Comparison of ENCODE assay signal across 22 cellular contexts in the genomic region with DNA sequence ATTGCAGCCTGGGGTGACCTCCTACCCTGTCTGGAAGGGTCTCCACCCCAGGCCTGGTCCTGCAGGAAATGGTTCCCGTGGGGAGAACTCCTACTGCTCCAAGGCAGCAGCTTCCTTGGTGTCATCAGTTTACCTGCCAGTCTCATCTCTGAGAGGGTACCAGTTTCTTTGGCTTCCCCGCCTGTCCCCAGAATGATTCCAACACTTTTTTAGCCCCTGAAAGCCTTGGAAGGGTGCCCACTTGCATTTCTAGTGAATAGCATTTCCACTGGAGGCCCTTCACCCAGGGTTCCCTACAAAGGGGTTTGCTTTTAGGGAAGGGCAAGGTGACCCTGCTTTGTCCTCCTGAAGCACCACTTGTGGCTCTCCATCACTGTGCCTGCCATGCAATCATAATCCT.
DNase-seq lines count a peak whose midpoint lies in the region; ATAC-seq and TF ChIP-seq lines count a peak whose summit lies in the region.
"Had no signal": no experiment of that assay in that cellular context is flagged by ENCODE, and none has a peak within 500 bp of the region (broad histone marks: within the 10 kb centered on the region; RNA-seq: fewer than 3 reads in every experiment).

No MANE protein-coding gene starts in this region.

- H3K9me3 ChIP-seq in CD8-positive, alpha-beta memory T cell (ENCODE audit: low read length), result no peaks in the 10 kb centered on the region
- H3K9me3 ChIP-seq in T-helper 17 cell (ENCODE audit: control insufficient read depth, low read length, poor library complexity, severe bottlenecking) (no peaks in the 10 kb centered on the region), transverse colon (no peaks in the 10 kb centered on the region), GM23248 (ENCODE audit: low read depth) (no peaks in the 10 kb centered on the region)
- H3K9me3 ChIP-seq: gastrocnemius medialis, testis had no signal

- no peak overlapping the region for H2AFZ ChIP-seq in GM23248

- H3K79me2 ChIP-seq in GM23248 (ENCODE audit: insufficient read depth), result no peaks in the 10 kb centered on the region

- H4K20me1 ChIP-seq in GM23248 (ENCODE audit: insufficient read depth), result no peaks in the 10 kb centered on the region

- H3K9me2 ChIP-seq in GM23248 (ENCODE audit: insufficient read depth), result no peaks in the 10 kb centered on the region

- H3F3A ChIP-seq in GM23248 (ENCODE audit: insufficient read depth), result peaks cover 46% of the 10 kb centered on the region

- TF ChIP-seq CTCF in transverse colon (IDR thresholded peaks at IDR 0.05), result no peak
- no peak for TF ChIP-seq CTCF in GM10266 (IDR thresholded peaks at IDR 0.05; ENCODE audit: control insufficient read depth, insufficient read depth, low read depth, missing control alignments)

- H3K4me3 Mint-ChIP-seq in CD8-positive, alpha-beta memory T cell, result peak overlapping the region in 2 of 7 donors; percentile 17 to 71
- peak overlapping the region; percentile 28 for H3K4me3 Mint-ChIP-seq in T-helper 17 cell
- peak overlapping the region in 3 of 10 donors; percentile 12 to 47 (median 19) for H3K4me3 Mint-ChIP-seq in naive thymus-derived CD8-positive, alpha-beta T cell
- H3K4me3 Mint-ChIP-seq: activated CD4-positive, alpha-beta T cell treated with anti-CD3 and anti-CD28 coated beads, Interleukin-2, amount 10 ng/mL, durations not matched to agents 7 days and 5 days had no signal

- H3K27ac Mint-ChIP-seq in CD8-positive, alpha-beta memory T cell, result peak overlapping the region in 7 of 8 donors; percentile 51 to 96 (median 85)
- H3K27ac Mint-ChIP-seq in T-helper 17 cell, result peak overlapping the region; percentile 93
- peak overlapping the region in 9 of 10 donors; percentile 62 to 96 (median 93) for H3K27ac Mint-ChIP-seq in naive thymus-derived CD8-positive, alpha-beta T cell

- CTCF ChIA-PET in CD8-positive, alpha-beta memory T cell (lab: Charles Lee), result interaction anchor here (1.9 to 3.5 kb wide), 2 partner anchors 10 to 177 kb away, joined by 5 to 12 read pairs; no protein-coding TSS in a partner anchor

- H3K4me3 ChIP-seq in CD8-positive, alpha-beta memory T cell (ENCODE audit: low read length), result no peak overlapping the region
- no peak overlapping the region for H3K4me3 ChIP-seq in transverse colon
- H3K4me3 ChIP-seq in GM23248, result no peak overlapping the region
- H3K4me3 ChIP-seq: dorsolateral prefrontal cortex, gastrocnemius medialis, GM12878, K562, testis had no signal

- no peak for TF ChIP-seq EP300 in transverse colon (IDR thresholded peaks at IDR 0.05; ENCODE audit: low read depth)

- no peak for ATAC-seq in T-helper 17 cell
- ATAC-seq in naive thymus-derived CD8-positive, alpha-beta T cell, result no peak
- ATAC-seq: gastrocnemius medialis, GM12878, K562 had no signal

- in situ Hi-C loops in transverse colon (cut with MboI; ENCODE audit: low pct_ligation_motif_present in 1 of 4, low pct_unique_long_range_greater_than_20kb in 1 of 4, low sequenced_read_pairs in 3 of 4), result no loop called here
- in situ Hi-C loops in GM23248 (cut with MboI), result no loop called here

- no peaks in the 10 kb centered on the region for H3K36me3 Mint-ChIP-seq in CD8-positive, alpha-beta memory T cell
- no peaks in the 10 kb centered on the region for H3K36me3 Mint-ChIP-seq in T-helper 17 cell (ENCODE audit: low read depth)
- no peaks in the 10 kb centered on the region for H3K36me3 Mint-ChIP-seq in naive thymus-derived CD8-positive, alpha-beta T cell

- peaks cover 46 to 67% (median 56%) of the 10 kb centered on the region in 3 donors for H3K4me1 Mint-ChIP-seq in CD8-positive, alpha-beta memory T cell
- H3K4me1 Mint-ChIP-seq in T-helper 17 cell, result peaks cover 40% of the 10 kb centered on the region
- H3K4me1 Mint-ChIP-seq in naive thymus-derived CD8-positive, alpha-beta T cell, result peaks cover 47 to 81% (median 76%) of the 10 kb centered on the region in 4 donors

- WGBS in transverse colon (ENCODE audit: low coverage in 1 of 2), 2 donors, result 100% methylated on average over 1 to 2 of the region's 2 CpGs
- 72 to 75% methylated on average over 2 of the region's 2 CpGs for WGBS in GM23248 (ENCODE audit: low coverage in 1 of 2, low lambda C conversion rate in 2 of 2, missing lambda C conversion rate in 2 of 2), 2 experiments

- no peak overlapping the region for H3K9ac ChIP-seq in GM23248

- H3K9me3 Mint-ChIP-seq in CD8-positive, alpha-beta memory T cell, result no peaks in the 10 kb centered on the region
- H3K9me3 Mint-ChIP-seq in naive thymus-derived CD8-positive, alpha-beta T cell, result no peaks in the 10 kb centered on the region
- H3K9me3 Mint-ChIP-seq: activated CD4-positive, alpha-beta T cell treated with anti-CD3 and anti-CD28 coated beads, Interleukin-2, amount 10 ng/mL, durations not matched to agents 7 days and 5 days had no signal

- peaks cover 58% of the 10 kb centered on the region for H3K4me1 ChIP-seq in CD8-positive, alpha-beta memory T cell (ENCODE audit: insufficient read depth, low read length)
- H3K4me1 ChIP-seq in transverse colon, result peaks cover 39 to 74% (median 53%) of the 10 kb centered on the region in 4 donors
- peaks cover 55% of the 10 kb centered on the region for H3K4me1 ChIP-seq in GM23248 (ENCODE audit: insufficient read depth)

- POLR2A ChIA-PET in CD8-positive, alpha-beta memory T cell (lab: Charles Lee), result interaction anchor here (1.4 to 2.6 kb wide), 2 partner anchors 225 to 283 kb away, joined by 3 to 6 read pairs; no protein-coding TSS in a partner anchor
- POLR2A ChIA-PET in naive thymus-derived CD8-positive, alpha-beta T cell (lab: Charles Lee), result interaction anchor here (1.1 to 8.0 kb wide), 5 partner anchors 12 to 282 kb away, joined by 3 to 182 read pairs (median 53); a partner anchor contains a TSS

- no peak for TF ChIP-seq POLR2A in transverse colon (IDR thresholded peaks at IDR 0.05)

- H3K27me3 ChIP-seq in CD8-positive, alpha-beta memory T cell (ENCODE audit: insufficient read depth, low read length, poor library complexity, severe bottlenecking), result no peaks in the 10 kb centered on the region
- H3K27me3 ChIP-seq in transverse colon (no peaks in the 10 kb centered on the region), GM23248 (replicated peaks; ENCODE audit: insufficient read depth) (no peaks in the 10 kb centered on the region)
- H3K27me3 ChIP-seq: dorsolateral prefrontal cortex, gastrocnemius medialis, testis had no signal

- H3K27me3 Mint-ChIP-seq in CD8-positive, alpha-beta memory T cell, result no peaks in the 10 kb centered on the region
- H3K27me3 Mint-ChIP-seq in T-helper 17 cell, result no peaks in the 10 kb centered on the region
- H3K27me3 Mint-ChIP-seq in naive thymus-derived CD8-positive, alpha-beta T cell, result no peaks in the 10 kb centered on the region
- H3K27me3 Mint-ChIP-seq: activated CD4-positive, alpha-beta T cell treated with anti-CD3 and anti-CD28 coated beads, Interleukin-2, amount 10 ng/mL, durations not matched to agents 7 days and 5 days had no signal

- DNase-seq in CD8-positive, alpha-beta memory T cell, result no peak
- DNase-seq in T-helper 17 cell (no peak), transverse colon (no peak), HUDEP-2 (lab: John Stamatoyannopoulos, UW; ENCODE audit: unreplicated experiment in 76 of 76) (no peak), GM23248 (no peak), GM10266 (ENCODE audit: extremely low spot score) (no peak)
- DNase-seq in naive thymus-derived CD8-positive, alpha-beta T cell, result no peak
- no peak for DNase-seq in stimulated activated CD4-positive, alpha-beta T cell treated with anti-CD3 and anti-CD28 coated beads, Interleukin-15, amount 100 ng/mL, for 24 hours
- DNase-seq: activated CD4-positive, alpha-beta T cell treated with anti-CD3 and anti-CD28 coated beads, Interleukin-2, amount 10 ng/mL, durations not matched to agents 7 days and 5 days; activated gamma-delta T cell treated with Interleukin-2 at 50 U/mL for 16 hours; amniotic stem cell; dorsolateral prefrontal cortex; erythroblast; gastrocnemius medialis; GF-D8; HCEC 1CT; kidney glomerular epithelial cell; NCI-H187 treated with DMSO at 0.1 percent for 48 hours; stimulated activated CD4-positive, alpha-beta T cell treated with anti-CD3 and anti-CD28 coated beads, Interleukin-12 subunit alpha, Interleukin-12 subunit beta, amount 100 ng/mL, for 4 hours; testis had no signal

- intact Hi-C loops in transverse colon (cut with DNase I; ENCODE audit: low total_unique reads), result no loop called here

- H3K4me2 ChIP-seq in GM23248 (ENCODE audit: unreplicated experiment), result no peak overlapping the region

- no peaks in the 10 kb centered on the region for H3K36me3 ChIP-seq in CD8-positive, alpha-beta memory T cell (ENCODE audit: insufficient read depth, low read length)
- H3K36me3 ChIP-seq in transverse colon (no peaks in the 10 kb centered on the region), GM23248 (ENCODE audit: low read depth) (no peaks in the 10 kb centered on the region)
- H3K36me3 ChIP-seq: gastrocnemius medialis had no signal

- H3K27ac ChIP-seq in CD8-positive, alpha-beta memory T cell (ENCODE audit: low read depth, low read length), result no peak overlapping the region
- H3K27ac ChIP-seq in transverse colon (peak overlapping the region in 3 of 4 donors; percentile 75 to 78 (median 75)), GM23248 (no peak overlapping the region)
- H3K27ac ChIP-seq: dorsolateral prefrontal cortex, testis had no signal

Comparison
In these comparisons a context has a peak if more than half of its experiments do, and no peak if none do; other contexts are left out.
1. H3K27ac ChIP-seq: peak in transverse colon (3 of 4); none in CD8-positive, alpha-beta memory T cell (single experiment) and GM23248 (single experiment).
2. Peak in every context shown above with its lines, with median percentiles within 50 percentile points of each other: H3K27ac Mint-ChIP-seq.